Comparison of ENCODE assay signal across 1 cellular context in genomic region chr4:99817310-99817885, GRCh38.
TF ChIP-seq lines count a peak whose summit lies in the region.

No MANE protein-coding gene starts in this region.

TF ChIP-seq in K562, 482 proteins besides CTCF, POLR2A, EP300 and RAD21 (continued from another document):
- peak; percentile 46; the same call in 1 of the 2 replicates for TF ChIP-seq CEBPB (tag; IDR thresholded peaks at IDR 0.05)
- no peak for TF ChIP-seq TSC22D4 (tag; IDR thresholded peaks at IDR 0.05)
- no peak for TF ChIP-seq ZNF347 (CRISPR knock-in tag; IDR thresholded peaks at IDR 0.05; ENCODE audit: low read depth)
- no peak for TF ChIP-seq CHD2 (IDR thresholded peaks at IDR 0.05; ENCODE audit: low read depth, low read length)
- TF ChIP-seq SMAD2 (IDR thresholded peaks at IDR 0.05; ENCODE audit: low read depth, low read length) = no peak
- TF ChIP-seq DIDO1 (tag; IDR thresholded peaks at IDR 0.05; ENCODE audit: low read depth) = no peak
- no peak for TF ChIP-seq CEBPG (CRISPR knock-in tag; IDR thresholded peaks at IDR 0.05)
- TF ChIP-seq CEBPG (tag; conservative IDR thresholded peaks at IDR 0.05 in 1 of 2, IDR thresholded peaks at IDR 0.05 in 1 of 2) = 0 out of 4 replicates have a peak, but pooled peaks of 1 of the 2 experiments have one; percentile 13
